In the genomic region with DNA sequence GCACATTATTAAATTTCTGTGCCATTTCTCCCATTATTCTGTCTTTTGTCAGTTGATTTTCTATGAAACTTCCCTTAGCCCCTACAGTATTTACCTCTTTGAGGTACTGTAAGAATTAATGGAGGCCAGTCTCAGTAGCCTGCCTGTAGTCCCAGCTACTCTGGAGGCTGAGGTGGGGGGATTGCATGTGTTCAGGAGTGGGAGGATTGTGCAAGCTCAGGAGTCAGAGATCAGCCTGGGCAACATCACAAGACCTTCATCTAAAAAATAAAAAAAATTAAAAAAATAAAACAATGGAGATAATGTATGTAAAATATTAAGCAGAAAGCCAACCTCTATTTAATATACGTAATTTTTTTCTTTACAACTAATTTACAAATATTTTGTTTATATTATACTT, we compare ENCODE assay signal across 11 cellular contexts.
A peak's percentile ranks its signal among the peaks of the same experiment; 100 is the strongest.
DNase-seq lines count a peak whose midpoint lies in the region; ATAC-seq and TF ChIP-seq lines count a peak whose summit lies in the region.
"Had no signal": no experiment of that assay in that cellular context is flagged by ENCODE, and none has a peak within 500 bp of the region (broad histone marks: within the 10 kb centered on the region; RNA-seq: fewer than 3 reads in every experiment).

No MANE protein-coding gene starts in this region.

- peaks cover under 1% of the 10 kb centered on the region; the same call in 1 of the 2 replicates for H3K36me3 ChIP-seq in OCI-LY1 (ENCODE audit: insufficient read depth, low read length)
- H3K36me3 ChIP-seq in spleen = peaks cover 0 to 8% (median 0%) of the 10 kb centered on the region in 6 donors
- no peaks in the 10 kb centered on the region for H3K36me3 ChIP-seq in brain microvascular endothelial cell (replicated peaks)

- H3K27me3 ChIP-seq in OCI-LY1 (ENCODE audit: insufficient read depth, low read length) (no peaks in the 10 kb centered on the region), spleen (replicated peaks in 1 of 7) (no peaks in the 10 kb centered on the region), brain microvascular endothelial cell (replicated peaks) (no peaks in the 10 kb centered on the region)

- H4K20me1 ChIP-seq in OCI-LY1 (ENCODE audit: insufficient read depth, low read length) = no peaks in the 10 kb centered on the region

- H3K9me3 ChIP-seq in OCI-LY1 (ENCODE audit: low read length) = no peaks in the 10 kb centered on the region
- H3K9me3 ChIP-seq in spleen = no peaks in the 10 kb centered on the region

- no peak overlapping the region for H3K4me3 Mint-ChIP-seq in activated naive CD4-positive, alpha-beta T cell treated with anti-CD3 and anti-CD28 coated beads, Interleukin-2, amount 10 ng/mL, durations not matched to agents 7 days and 5 days

- peak overlapping the region; percentile 45 for H3K9ac ChIP-seq in OCI-LY1 (ENCODE audit: low read length)

- in situ Hi-C loops in brain microvascular endothelial cell (cut with HindIII; ENCODE audit: low pct_ligation_motif_present, low sequenced_read_pairs) = no loop called here

- CTCF ChIA-PET in activated naive CD4-positive, alpha-beta T cell treated with anti-CD3 and anti-CD28 coated beads, Interleukin-2, amount 10 ng/mL, durations not matched to agents 7 days and 5 days (lab: Charles Lee) = interaction anchor here (1.1 kb wide), 1 partner anchor 31 kb away, joined by 5 read pairs; a partner anchor contains a TSS

- H3K27ac Mint-ChIP-seq in activated naive CD4-positive, alpha-beta T cell treated with anti-CD3 and anti-CD28 coated beads, Interleukin-2, amount 10 ng/mL, durations not matched to agents 7 days and 5 days = peak overlapping the region; percentile 51

- H3K4me1 ChIP-seq in OCI-LY1 (ENCODE audit: insufficient read depth, low read length, severe bottlenecking) = peaks cover 55% of the 10 kb centered on the region
- H3K4me1 ChIP-seq in spleen = peaks cover 17 to 71% (median 47%) of the 10 kb centered on the region in 6 donors

- H3K27ac ChIP-seq in OCI-LY1 (ENCODE audit: low read depth, low read length, poor library complexity, severe bottlenecking) (peak overlapping the region; percentile 100), spleen (peak overlapping the region in 5 of 8 donors; percentile 5 to 100 (median 34)), brain microvascular endothelial cell (no peak overlapping the region)

- TF ChIP-seq CTCF in OCI-LY1 (IDR thresholded peaks at IDR 0.05; ENCODE audit: low read length) (no peak), spleen (IDR thresholded peaks at IDR 0.05 in 8 of 11, conservative IDR thresholded peaks at IDR 0.05 in 3 of 11) (no peak), brain microvascular endothelial cell (IDR thresholded peaks at IDR 0.05; ENCODE audit: low read depth, low read length, missing control alignments) (no peak)

- intact Hi-C loops in spleen (cut with DNase I; ENCODE audit: low total_unique reads) = loop anchor here (5.0 kb wide), 1 partner anchor 33 kb away; a partner anchor contains a TSS

- H3K27me3 Mint-ChIP-seq in activated naive CD4-positive, alpha-beta T cell treated with anti-CD3 and anti-CD28 coated beads, Interleukin-2, amount 10 ng/mL, durations not matched to agents 7 days and 5 days = no peaks in the 10 kb centered on the region

- no peak for TF ChIP-seq POLR2A in spleen (IDR thresholded peaks at IDR 0.05)

- H3K4me1 Mint-ChIP-seq in activated naive CD4-positive, alpha-beta T cell treated with anti-CD3 and anti-CD28 coated beads, Interleukin-2, amount 10 ng/mL, durations not matched to agents 7 days and 5 days = peaks cover 47% of the 10 kb centered on the region

- H2AFZ ChIP-seq in OCI-LY1 (ENCODE audit: low read length) = no peak overlapping the region

- 92 to 100% (median 98%) methylated on average over 1 of the region's 1 CpG for WGBS in spleen, 5 donors

- H3K79me2 ChIP-seq in OCI-LY1 (ENCODE audit: insufficient read depth, low read length) = no peaks in the 10 kb centered on the region

- DNase-seq in activated naive CD4-positive, alpha-beta T cell treated with anti-CD3 and anti-CD28 coated beads, Interleukin-2, amount 10 ng/mL, durations not matched to agents 7 days and 5 days = no peak
- DNase-seq in activated naive CD4-positive, alpha-beta T cell treated with Interleukin-2 at 50 U/mL for 16 hours = no peak
- DNase-seq in amniotic epithelial cell (ENCODE audit: low read depth) (peak; percentile 59), spleen (no peak), NOMO-1 (lab: John Stamatoyannopoulos, UW; ENCODE audit: unreplicated experiment in 2 of 2) (no peak), brain microvascular endothelial cell (no peak)
- DNase-seq: AML-193, left colon, trophoblast cell had no signal

- no peak overlapping the region for H3K4me2 ChIP-seq in OCI-LY1 (ENCODE audit: low read length)

- H3F3A ChIP-seq in OCI-LY1 (ENCODE audit: insufficient read depth, low read length) = peaks cover 4% of the 10 kb centered on the region

- H3K9me2 ChIP-seq in OCI-LY1 (ENCODE audit: low read depth, low read length) = no peaks in the 10 kb centered on the region

- ATAC-seq in HG02885 (IDR thresholded peaks at IDR 0.05; ENCODE audit: poor library complexity, unreplicated experiment) = no peak
- ATAC-seq: left colon had no signal

- H3K9me3 Mint-ChIP-seq in activated naive CD4-positive, alpha-beta T cell treated with anti-CD3 and anti-CD28 coated beads, Interleukin-2, amount 10 ng/mL, durations not matched to agents 7 days and 5 days = no peaks in the 10 kb centered on the region

- H3K4me3 ChIP-seq in OCI-LY1 (ENCODE audit: low read depth, low read length, poor library complexity, severe bottlenecking) = no peak overlapping the region
- H3K4me3 ChIP-seq in spleen = no peak overlapping the region
- no peak overlapping the region for H3K4me3 ChIP-seq in brain microvascular endothelial cell (ENCODE audit: low read depth, low read length)

- peaks cover 23% of the 10 kb centered on the region for H3K36me3 Mint-ChIP-seq in activated naive CD4-positive, alpha-beta T cell treated with anti-CD3 and anti-CD28 coated beads, Interleukin-2, amount 10 ng/mL, durations not matched to agents 7 days and 5 days
